In genomic region chr2:36411962-36412444, GRCh38 we compare ENCODE assay signal across 17 cellular contexts. TPM values are rescaled to one million over a fixed set of nuclear protein-coding genes. Genes with fewer than 3 reads are reported as not detected.
DNase-seq lines count a peak whose midpoint lies in the region; ATAC-seq, FAIRE-seq and TF ChIP-seq lines count a peak whose summit lies in the region.
"Had no signal": no experiment of that assay in that cellular context is flagged by ENCODE, and none has a peak within 500 bp of the region (broad histone marks: within the 10 kb centered on the region; RNA-seq: fewer than 3 reads in every experiment).

No MANE protein-coding gene starts in this region.

- peak overlapping the region in 10 of 12 donors; percentile 22 to 63 (median 56) for H3K27ac ChIP-seq in heart left ventricle
- no peak overlapping the region for H3K27ac ChIP-seq in HepG2 (ENCODE audit: extremely low read length, insufficient read depth, low read length)
- peak overlapping the region; percentile 56 for H3K27ac ChIP-seq in upper lobe of right lung
- H3K27ac ChIP-seq in suprapubic skin = no peak overlapping the region
- H3K27ac ChIP-seq: RWPE1 had no signal

- no peak overlapping the region for H3K9ac ChIP-seq in HepG2 (ENCODE audit: insufficient read depth, low read depth, low read length)

- H2AFZ ChIP-seq in HepG2 (ENCODE audit: low read length) = no peak overlapping the region

- intact Hi-C loops in heart left ventricle (cut with DNase I) = loop anchor here in 5 of 10 donors (5.0 to 10.0 kb wide), 4 partner anchors 45 to 183 kb away; partner anchors contain the start of genes CRIM1 (in 4 of the 5) and FEZ2 (in 1 of the 5)
- intact Hi-C loops in Right ventricle myocardium inferior (cut with DNase I) = no loop called here
- intact Hi-C loops in HepG2 (cut with micrococcal nuclease; ENCODE audit: unreplicated experiment) = loop anchor here (5.0 kb wide), 1 partner anchor 40 kb away; no protein-coding TSS in a partner anchor
- intact Hi-C loops in upper lobe of right lung (cut with DNase I) = no loop called here

- no peak overlapping the region for H3K4me3 ChIP-seq in heart left ventricle
- no peak overlapping the region for H3K4me3 ChIP-seq in HepG2 (replicated peaks in 1 of 3; ENCODE audit: insufficient read depth in 1 of 3, low read depth in 2 of 3, low read length in 3 of 3)
- H3K4me3 ChIP-seq in upper lobe of right lung = no peak overlapping the region
- H3K4me3 ChIP-seq in suprapubic skin = no peak overlapping the region
- H3K4me3 ChIP-seq: uterus had no signal

- H3K4me1 ChIP-seq in heart left ventricle (peaks cover 20 to 100% (median 93%) of the 10 kb centered on the region in 12 donors), HepG2 (ENCODE audit: insufficient read depth, low read length) (peaks cover 48% of the 10 kb centered on the region), upper lobe of right lung (peaks cover 56% of the 10 kb centered on the region), suprapubic skin (peaks cover 49% of the 10 kb centered on the region)
- H3K4me1 ChIP-seq: uterus had no signal

- H3K79me2 ChIP-seq in HepG2 (ENCODE audit: insufficient read depth, low read length) = peaks cover 76% of the 10 kb centered on the region

- H3K27me3 Mint-ChIP-seq in endothelial cell (ENCODE audit: unreplicated experiment) = peaks cover 7% of the 10 kb centered on the region
- H3K27me3 Mint-ChIP-seq: IgD-negative memory B cell had no signal

- DNase-seq in heart left ventricle (no peak), Right ventricle myocardium inferior (ENCODE audit: missing footprints) (no peak), endothelial cell (ENCODE audit: low spot score) (no peak), HepG2 (ENCODE audit: low spot score) (no peak), upper lobe of right lung (no peak), NCI-H2029 treated with DMSO at 0.1 percent for 48 hours (lab: John Stamatoyannopoulos, UW) (no peak), AG08396 (ENCODE audit: low spot score) (no peak), suprapubic skin (ENCODE audit: low spot score in 2 of 2) (no peak)
- DNase-seq: activated B cell treated with CpG ODN at 0.5 μM for 24 hours; activated T-cell treated with anti-CD3 and anti-CD28 coated beads, Interleukin-2, amount 50 U/mL, for 48 hours; DMS153; NCI-H2171; occipital lobe; uterus had no signal

- peak overlapping the region; percentile 56 for H3K4me3 Mint-ChIP-seq in endothelial cell (ENCODE audit: unreplicated experiment)
- H3K4me3 Mint-ChIP-seq: activated B cell treated with CpG ODN at 0.5 μM for 24 hours, IgD-negative memory B cell had no signal

- no peak for FAIRE-seq in HepG2 (lab: Jason Lieb, UNC)
- FAIRE-seq: colon had no signal

- H3K27me3 ChIP-seq in heart left ventricle (no peaks in the 10 kb centered on the region), HepG2 (ENCODE audit: control insufficient read depth in 1 of 2, insufficient read depth in 2 of 2, low read length in 2 of 2) (no peaks in the 10 kb centered on the region), upper lobe of right lung (no peaks in the 10 kb centered on the region), suprapubic skin (no peaks in the 10 kb centered on the region)
- H3K27me3 ChIP-seq: uterus had no signal

- no peak for TF ChIP-seq RAD21 in HepG2 (CRISPR knock-in tag; IDR thresholded peaks at IDR 0.05)

- POLR2A ChIA-PET in HepG2 (lab: Yijun Ruan, JAX) = no interaction called here

- no peak for TF ChIP-seq POLR2A in heart left ventricle (IDR thresholded peaks at IDR 0.05)
- TF ChIP-seq POLR2A in HepG2 (IDR thresholded peaks at IDR 0.05; ENCODE audit: insufficient read depth in 1 of 2, low read depth in 2 of 2, low read length in 2 of 2) = no peak
- TF ChIP-seq POLR2A in suprapubic skin (IDR thresholded peaks at IDR 0.05) = no peak

- no TSS peak for BruUV-seq in HepG2 (replicated peaks; lab: Mats Ljungman, UMichigan)

- H4K20me1 ChIP-seq in HepG2 (ENCODE audit: insufficient read depth, low read length) = peaks cover 21% of the 10 kb centered on the region; the same call in 1 of the 2 replicates

- H3K4me2 ChIP-seq in HepG2 (ENCODE audit: low read depth, low read length) = no peak overlapping the region

- peak in 1 of 12 donors; percentile 16 for TF ChIP-seq CTCF in heart left ventricle (IDR thresholded peaks at IDR 0.05)
- TF ChIP-seq CTCF in endothelial cell (IDR thresholded peaks at IDR 0.05; ENCODE audit: unreplicated experiment) = peak; percentile 53
- TF ChIP-seq CTCF in HepG2 (CRISPR knock-in tag; IDR thresholded peaks at IDR 0.05) = no peak
- TF ChIP-seq CTCF in upper lobe of right lung (IDR thresholded peaks at IDR 0.05) = no peak
- TF ChIP-seq CTCF in suprapubic skin (IDR thresholded peaks at IDR 0.05) = no peak

- peaks cover 20% of the 10 kb centered on the region for H3K36me3 Mint-ChIP-seq in endothelial cell (ENCODE audit: low read depth, unreplicated experiment)

- H3K4me1 Mint-ChIP-seq in endothelial cell (ENCODE audit: unreplicated experiment) = peaks cover 87% of the 10 kb centered on the region
- H3K4me1 Mint-ChIP-seq: activated B cell treated with CpG ODN at 0.5 μM for 24 hours, IgD-negative memory B cell had no signal

- H3K9me3 ChIP-seq in heart left ventricle (no peaks in the 10 kb centered on the region), HepG2 (ENCODE audit: low read length) (no peaks in the 10 kb centered on the region), upper lobe of right lung (no peaks in the 10 kb centered on the region), suprapubic skin (no peaks in the 10 kb centered on the region)
- H3K9me3 ChIP-seq: uterus had no signal

- no peak for TF ChIP-seq EP300 in HepG2 (IDR thresholded peaks at IDR 0.05; ENCODE audit: low read depth in 2 of 2, low read length in 2 of 2)
- no peak for TF ChIP-seq EP300 in HepG2 (CRISPR knock-in tag; IDR thresholded peaks at IDR 0.05; ENCODE audit: borderline replicate concordance)
- TF ChIP-seq EP300 in suprapubic skin (IDR thresholded peaks at IDR 0.05) = no peak

- ATAC-seq in heart left ventricle (peak in 1 of 4 donors; percentile 5), Right ventricle myocardium inferior (no peak), HepG2 (no peak), upper lobe of right lung (no peak)

- H3K36me3 ChIP-seq in heart left ventricle (no peaks in the 10 kb centered on the region), HepG2 (replicated peaks in 1 of 2; ENCODE audit: control insufficient read depth in 1 of 2, insufficient read depth in 2 of 2, low read length in 2 of 2) (peaks cover 6 to 15% of the 10 kb centered on the region in 2 experiments; a peak in 4 of 5 replicates), upper lobe of right lung (no peaks in the 10 kb centered on the region), suprapubic skin (no peaks in the 10 kb centered on the region)
- H3K36me3 ChIP-seq: uterus had no signal

- in situ Hi-C loops in HepG2 (cut with HindIII; ENCODE audit: extremely low pct_ligation_motif_present, low pct_unique_long_range_greater_than_20kb) = no loop called here

- peak overlapping the region; percentile 57 for H3K27ac Mint-ChIP-seq in endothelial cell (ENCODE audit: unreplicated experiment)
- H3K27ac Mint-ChIP-seq: activated B cell treated with CpG ODN at 0.5 μM for 24 hours, IgD-negative memory B cell had no signal

- CTCF ChIA-PET in HepG2 (lab: Yijun Ruan, JAX; ENCODE audit: low intra/inter-chr PET ratio, low total read pairs) = no interaction called here

- 48 to 71% (median 54%) methylated on average over 11 of the region's 11 CpGs for WGBS in heart left ventricle, 4 donors
- WGBS in HepG2 (ENCODE audit: low lambda C conversion rate) = 93% methylated on average over 11 of the region's 11 CpGs
- 73% methylated on average over 11 of the region's 11 CpGs for WGBS in suprapubic skin

- H3K9me3 Mint-ChIP-seq in endothelial cell (ENCODE audit: unreplicated experiment) = no peaks in the 10 kb centered on the region
- H3K9me3 Mint-ChIP-seq: activated B cell treated with CpG ODN at 0.5 μM for 24 hours, IgD-negative memory B cell had no signal

TF ChIP-seq in HepG2, 621 proteins besides CTCF, POLR2A, EP300 and RAD21:
- TF ChIP-seq ZNF652 (CRISPR knock-in tag; IDR thresholded peaks at IDR 0.05; ENCODE audit: borderline replicate concordance, low read depth) (peak; percentile 73), ZNF564 (CRISPR knock-in tag; IDR thresholded peaks at IDR 0.05) (no peak), ZNF225 (CRISPR knock-in tag; IDR thresholded peaks at IDR 0.05) (no peak), ZMYM4 (CRISPR knock-in tag; IDR thresholded peaks at IDR 0.05) (peak; percentile 29; the same call in 1 of the 2 replicates)

RNA-seq across cellular contexts. Expression of gene CRIM1, which starts 56.4 kb away (rescaled TPM):
- total RNA-seq in heart left ventricle (100 to 1,000 TPM in 3 of 9 donors, 10 to 100 TPM in 6; 34.9 to 120 (median 89.3) TPM), Right ventricle myocardium inferior (21.7 TPM), endothelial cell (ENCODE audit: unreplicated experiment) (246 TPM), HepG2 (2016; rRNA removed; fragmentation: Illumina TruSeq; extraction: Trizol) (21.5 and 39.1 TPM in 2 replicates), upper lobe of right lung (158 TPM), suprapubic skin (100 to 1,000 TPM in 2 of 4 donors, 10 to 100 TPM in 2; 72.6 to 162 (median 112) TPM)
- polyA plus RNA-seq in heart left ventricle (10 to 100 TPM; 14.7 to 47.9 TPM), HepG2 (2011; rRNA removed) (61.6 and 69.9 TPM in 2 replicates)
- 87.0 and 95.7 TPM in 2 replicates for total RNA-seq in HepG2 (2016; cell fraction: cytosol; rRNA removed; fragmentation: Illumina TruSeq; extraction: Trizol; ENCODE audit: low read depth)
- total RNA-seq in HepG2 (2016; cell fraction: insoluble cytoplasmic fraction; rRNA removed; fragmentation: Illumina TruSeq; extraction: Trizol) = 19.5 and 37.7 TPM in 2 replicates
- total RNA-seq in HepG2 (2016; cell fraction: membrane; rRNA removed; fragmentation: Illumina TruSeq; extraction: Trizol) = 21.6 and 24.0 TPM in 2 replicates
- total RNA-seq in HepG2 (2016; cell fraction: nucleus; rRNA removed; fragmentation: Illumina TruSeq; extraction: Trizol) = 70.5 and 71.4 TPM in 2 replicates
- 47.0 and 57.8 TPM in 2 replicates for polyA plus RNA-seq in HepG2 (2011; cell fraction: cytosol; rRNA removed)
- 59.9 and 71.8 TPM in 2 replicates for polyA plus RNA-seq in HepG2 (2011; cell fraction: nucleus; rRNA removed)
- 47.6 and 59.6 TPM in 2 replicates for polyA plus RNA-seq in HepG2 (2012)
- 1.1 and 2.4 TPM in 2 replicates for polyA plus RNA-seq in HepG2 (2016; cell fraction: cytosol; fragmentation: Illumina TruSeq; extraction: Trizol; ENCODE audit: low read depth)
- 14.9 and 16.1 TPM in 2 replicates for polyA plus RNA-seq in HepG2 (2016; cell fraction: insoluble cytoplasmic fraction; fragmentation: Illumina TruSeq; extraction: Trizol; ENCODE audit: low read depth)
- 3.8 and 5.1 TPM in 2 replicates for polyA plus RNA-seq in HepG2 (2016; cell fraction: membrane; fragmentation: Illumina TruSeq; extraction: Trizol; ENCODE audit: low read depth)
- polyA plus RNA-seq in HepG2 (2016; cell fraction: nucleus; fragmentation: Illumina TruSeq; extraction: Trizol; ENCODE audit: insufficient read depth, low read depth) = 36.1 and 38.6 TPM in 2 replicates
- polyA minus RNA-seq in HepG2 (2011; rRNA and poly(A)+ RNA removed; ENCODE audit: low replicate concordance) = 452 and 516 TPM in 2 replicates
- 226 and 235 TPM in 2 replicates for polyA minus RNA-seq in HepG2 (2011; cell fraction: cytosol; rRNA and poly(A)+ RNA removed)
- polyA minus RNA-seq in HepG2 (2011; cell fraction: nucleus; rRNA and poly(A)+ RNA removed) = 306 and 348 TPM in 2 replicates

Comparison
In these comparisons a context has a peak if more than half of its experiments do, and no peak if none do; other contexts are left out.
1. H3K27ac ChIP-seq: peak in heart left ventricle (10 of 12) and upper lobe of right lung (single experiment); none in HepG2 (single experiment) and suprapubic skin (single experiment).